Comparison of ENCODE assay signal across 8 cellular contexts in genomic region chr16:1959269-1960039, GRCh38. TPM values are rescaled to one million over a fixed set of nuclear protein-coding genes. Genes with fewer than 3 reads are reported as not detected.
DNase-seq lines count a peak whose midpoint lies in the region; ATAC-seq and TF ChIP-seq lines count a peak whose summit lies in the region.

NDUFB10 (plus strand) TSS chr16:1959538; CDS start chr16:1959625, 87 bp downstream.

- H3K27me3 ChIP-seq in CD8-positive, alpha-beta memory T cell (ENCODE audit: insufficient read depth, low read length, poor library complexity, severe bottlenecking): no peaks in the 10 kb centered on the region
- no peaks in the 10 kb centered on the region for H3K27me3 ChIP-seq in HL-60 (ENCODE audit: insufficient read depth, poor library complexity, severe bottlenecking)

- H3K9me3 ChIP-seq in CD8-positive, alpha-beta memory T cell (ENCODE audit: low read length): no peaks in the 10 kb centered on the region

- H3K36me3 ChIP-seq in CD8-positive, alpha-beta memory T cell (ENCODE audit: insufficient read depth, low read length): peaks cover 24% of the 10 kb centered on the region

- H3K27ac ChIP-seq in CD8-positive, alpha-beta memory T cell (ENCODE audit: low read depth, low read length): peak within 1 kb of the TSS; percentile 73
- peak within 1 kb of the TSS; percentile 87 for H3K27ac ChIP-seq in HL-60 (replicated peaks)

- H3K27ac Mint-ChIP-seq in CD8-positive, alpha-beta memory T cell: peak within 1 kb of the TSS; percentile 68 to 99 (median 91)
- H3K27ac Mint-ChIP-seq in endothelial cell (ENCODE audit: unreplicated experiment): no peak within 1 kb of the TSS

- H3K4me3 ChIP-seq in CD8-positive, alpha-beta memory T cell (ENCODE audit: low read length): peak within 1 kb of the TSS; percentile 78
- peak within 1 kb of the TSS; percentile 91 for H3K4me3 ChIP-seq in HL-60 (replicated peaks; ENCODE audit: insufficient read depth, low read length)

- peaks cover 48% of the 10 kb centered on the region for H3K4me1 ChIP-seq in CD8-positive, alpha-beta memory T cell (ENCODE audit: insufficient read depth, low read length)

- H3K9me3 Mint-ChIP-seq in CD8-positive, alpha-beta memory T cell: no peaks in the 10 kb centered on the region
- H3K9me3 Mint-ChIP-seq in endothelial cell (ENCODE audit: unreplicated experiment): no peaks in the 10 kb centered on the region

- peak within 1 kb of the TSS; percentile 78 to 96 (median 89) for H3K4me3 Mint-ChIP-seq in CD8-positive, alpha-beta memory T cell
- peak within 1 kb of the TSS; percentile 95 for H3K4me3 Mint-ChIP-seq in endothelial cell (ENCODE audit: unreplicated experiment)

- POLR2A ChIA-PET in CD8-positive, alpha-beta memory T cell (lab: Charles Lee): interaction anchor here (0.6 to 2.7 kb wide), 3 partner anchors 12 to 30 kb away, joined by 6 to 17 read pairs (median 6); partner anchors contain the start of genes MSRB1 and TBL3

- peaks cover 38 to 49% (median 43%) of the 10 kb centered on the region in 3 donors for H3K4me1 Mint-ChIP-seq in CD8-positive, alpha-beta memory T cell
- peaks cover 22% of the 10 kb centered on the region for H3K4me1 Mint-ChIP-seq in endothelial cell (ENCODE audit: unreplicated experiment)

- peak; percentile 82 for ATAC-seq in GM19397 (IDR thresholded peaks at IDR 0.05; ENCODE audit: unreplicated experiment)

- H3K36me3 Mint-ChIP-seq in CD8-positive, alpha-beta memory T cell: peaks cover 0 to 42% (median 8%) of the 10 kb centered on the region in 3 donors
- H3K36me3 Mint-ChIP-seq in endothelial cell (ENCODE audit: low read depth, unreplicated experiment): peaks cover 21% of the 10 kb centered on the region

- CTCF ChIA-PET in CD8-positive, alpha-beta memory T cell (lab: Charles Lee): interaction anchor here (0.8 to 2.6 kb wide), 6 partner anchors 9 to 44 kb away, joined by 3 to 7 read pairs (median 4); partner anchors contain the start of genes MSRB1 and TBL3

- peaks cover 0 to 1% of the 10 kb centered on the region in 2 donors for H3K27me3 Mint-ChIP-seq in CD8-positive, alpha-beta memory T cell
- H3K27me3 Mint-ChIP-seq in endothelial cell (ENCODE audit: unreplicated experiment): peaks cover 6% of the 10 kb centered on the region

- peak; percentile 83 to 92 (median 87) for DNase-seq in CD8-positive, alpha-beta memory T cell
- DNase-seq in HL-60 (ENCODE audit: low read depth in 1 of 2, low spot score in 1 of 2) (peak; percentile 91 to 93), NOMO-1 treated with dmso at 0.1 percent for 144 hours (lab: John Stamatoyannopoulos, UW; ENCODE audit: unreplicated experiment) (peak; percentile 87), endothelial cell (ENCODE audit: low spot score) (peak; percentile 96), middle frontal gyrus (ENCODE audit: extremely low spot score, low spot score) (peak; percentile 87)
- peak; percentile 50 for DNase-seq in activated CD8-positive, alpha-beta memory T cell treated with anti-CD3 and anti-CD28 coated beads, Interleukin-2, amount 50 U/mL, for 1 hour (ENCODE audit: extremely low read depth)
- DNase-seq in stimulated activated CD8-positive, alpha-beta memory T cell treated with anti-CD3 and anti-CD28 coated beads, Interleukin-4, amount 100 ng/mL, for 1 hour (ENCODE audit: low read depth in 2 of 2, low spot score in 1 of 2): peak; percentile 81

- TF ChIP-seq CTCF in HL-60 (IDR thresholded peaks at IDR 0.05; ENCODE audit: insufficient read depth, low read length) (peak; percentile 56), endothelial cell (IDR thresholded peaks at IDR 0.05; ENCODE audit: unreplicated experiment) (peak; percentile 42)

RNA-seq across cellular contexts. Expression of gene NDUFB10, which starts in this region (rescaled TPM):
- 100 to 1,000 TPM; 150 to 152 TPM for total RNA-seq in CD8-positive, alpha-beta memory T cell
- 236 TPM for polyA plus RNA-seq in CD8-positive, alpha-beta memory T cell
- total RNA-seq in endothelial cell (ENCODE audit: unreplicated experiment): 122 TPM

Comparison
In these comparisons a context has a peak if more than half of its experiments do, and no peak if none do; other contexts are left out.
1. Peak in every context shown above with its lines: DNase-seq, ATAC-seq, H3K4me3 ChIP-seq and H3K27ac ChIP-seq.